ENCODE assay signal across 13 cellular contexts in the genomic region with DNA sequence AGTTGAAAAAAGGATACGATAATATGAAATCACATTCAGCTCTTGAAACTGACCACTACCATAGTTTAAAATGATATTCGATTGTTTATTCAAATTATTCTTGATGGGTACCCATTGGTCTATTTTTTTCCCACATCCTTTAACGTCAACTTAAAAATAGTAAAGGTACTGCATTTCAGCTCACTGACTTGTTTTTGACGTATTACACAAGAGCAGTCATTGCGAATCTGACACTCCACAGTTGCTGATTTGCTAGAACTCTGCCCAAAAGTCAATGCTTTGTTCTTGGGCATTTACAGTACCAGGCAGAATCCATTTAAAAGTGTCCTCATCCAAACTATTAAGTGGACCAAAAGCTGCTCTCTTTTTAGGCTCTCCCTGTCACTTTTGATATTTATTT. TPM values are rescaled to one million over a fixed set of nuclear protein-coding genes. Genes with fewer than 3 reads are reported as not detected.
A peak's percentile ranks its signal among the peaks of the same experiment; 100 is the strongest.
DNase-seq lines count a peak whose midpoint lies in the region; ATAC-seq, FAIRE-seq and TF ChIP-seq lines count a peak whose summit lies in the region.
"Had no signal": no experiment of that assay in that cellular context is flagged by ENCODE, and none has a peak within 500 bp of the region (broad histone marks: within the 10 kb centered on the region; RNA-seq: fewer than 3 reads in every experiment).

No MANE protein-coding gene starts in this region.

- no peak overlapping the region for H3K27ac Mint-ChIP-seq in activated T-helper 1 cell treated with anti-CD3 and anti-CD28 coated beads, Interleukin-12 subunit alpha, Interleukin-12 subunit beta, Interleukin-2, Interleukin-4 antibody, amounts not matched to agents 30 ng/mL and 10 ng/mL and 1 ng/mL, durations not matched to agents 14 hours and 24 hours and 36 hours
- H3K27ac Mint-ChIP-seq in neural crest cell (ENCODE audit: unreplicated experiment) = no peak overlapping the region
- H3K27ac Mint-ChIP-seq in T-helper 2 cell treated with Interferon-gamma antibody and Interleukin-4, amounts not matched to agents 5 μg/mL and 100 μg/mL, for 36 hours = no peak overlapping the region

- intact Hi-C loops in activated T-helper 1 cell treated with anti-CD3 and anti-CD28 coated beads, Interleukin-12 subunit alpha, Interleukin-12 subunit beta, Interleukin-2, Interleukin-4 antibody, amounts not matched to agents 30 ng/mL and 10 ng/mL and 1 ng/mL, durations not matched to agents 14 hours and 24 hours and 36 hours (cut with micrococcal nuclease) = loop anchor here (1.0 to 10.0 kb wide), 7 partner anchors 76 to 797 kb away; a partner anchor contains a TSS

- peaks cover 20% of the 10 kb centered on the region for H3K36me3 Mint-ChIP-seq in activated T-helper 1 cell treated with anti-CD3 and anti-CD28 coated beads, Interleukin-12 subunit alpha, Interleukin-12 subunit beta, Interleukin-2, Interleukin-4 antibody, amounts not matched to agents 30 ng/mL and 10 ng/mL and 1 ng/mL, durations not matched to agents 14 hours and 24 hours and 36 hours (ENCODE audit: low read depth)
- H3K36me3 Mint-ChIP-seq in neural crest cell (ENCODE audit: low read depth) = peaks cover 9% of the 10 kb centered on the region
- H3K36me3 Mint-ChIP-seq in T-helper 2 cell treated with Interferon-gamma antibody and Interleukin-4, amounts not matched to agents 5 μg/mL and 100 μg/mL, for 36 hours (ENCODE audit: low read depth) = peaks cover 17% of the 10 kb centered on the region

- DNase-seq in SIG-M5 treated with dmso at 0.1 percent for 504 hours (lab: John Stamatoyannopoulos, UW; ENCODE audit: unreplicated experiment) (peak; percentile 21), SIG-M5 (lab: John Stamatoyannopoulos, UW) (no peak), GM19239 (ENCODE audit: insufficient read length, low spot score) (no peak), neural crest cell (ENCODE audit: low read depth, low spot score) (no peak)
- no peak for DNase-seq in activated T-helper 1 cell treated with anti-CD3 and anti-CD28 coated beads, Interleukin-12 subunit alpha, Interleukin-12 subunit beta, Interleukin-2, Interleukin-4 antibody, amounts not matched to agents 30 ng/mL and 10 ng/mL and 1 ng/mL, durations not matched to agents 14 hours and 24 hours and 36 hours (ENCODE audit: low spot score)
- no peak for DNase-seq in T-helper 2 cell treated with Interferon-gamma antibody and Interleukin-4, amounts not matched to agents 5 μg/mL and 100 μg/mL, for 36 hours (ENCODE audit: low spot score)
- no peak for DNase-seq in activated CD4-positive, CD25-positive, alpha-beta regulatory T cell treated with anti-CD3 and anti-CD28 coated beads, Interleukin-2, amount 50 U/mL, for 72 hours
- DNase-seq: ACHN; activated naive CD4-positive, alpha-beta T cell treated with Interleukin-2 at 50 U/mL for 16 hours; stimulated activated CD4-positive, alpha-beta T cell treated with anti-CD3 and anti-CD28 coated beads, Interleukin-4, amount 100 ng/mL, for 4 hours had no signal

- no peak for ATAC-seq in HG03571 (IDR thresholded peaks at IDR 0.05; ENCODE audit: unreplicated experiment)

- no peaks in the 10 kb centered on the region for H3K27me3 Mint-ChIP-seq in activated T-helper 1 cell treated with anti-CD3 and anti-CD28 coated beads, Interleukin-12 subunit alpha, Interleukin-12 subunit beta, Interleukin-2, Interleukin-4 antibody, amounts not matched to agents 30 ng/mL and 10 ng/mL and 1 ng/mL, durations not matched to agents 14 hours and 24 hours and 36 hours (ENCODE audit: insufficient read depth)
- no peaks in the 10 kb centered on the region for H3K27me3 Mint-ChIP-seq in neural crest cell (ENCODE audit: low read depth)
- no peaks in the 10 kb centered on the region for H3K27me3 Mint-ChIP-seq in T-helper 2 cell treated with Interferon-gamma antibody and Interleukin-4, amounts not matched to agents 5 μg/mL and 100 μg/mL, for 36 hours (ENCODE audit: low read depth)

- peaks cover 23% of the 10 kb centered on the region for H3K4me1 Mint-ChIP-seq in activated T-helper 1 cell treated with anti-CD3 and anti-CD28 coated beads, Interleukin-12 subunit alpha, Interleukin-12 subunit beta, Interleukin-2, Interleukin-4 antibody, amounts not matched to agents 30 ng/mL and 10 ng/mL and 1 ng/mL, durations not matched to agents 14 hours and 24 hours and 36 hours (ENCODE audit: low read depth)
- peaks cover 22% of the 10 kb centered on the region for H3K4me1 Mint-ChIP-seq in neural crest cell
- H3K4me1 Mint-ChIP-seq in T-helper 2 cell treated with Interferon-gamma antibody and Interleukin-4, amounts not matched to agents 5 μg/mL and 100 μg/mL, for 36 hours (ENCODE audit: low read depth) = peaks cover 17% of the 10 kb centered on the region

- H3K9me3 Mint-ChIP-seq in activated T-helper 1 cell treated with anti-CD3 and anti-CD28 coated beads, Interleukin-12 subunit alpha, Interleukin-12 subunit beta, Interleukin-2, Interleukin-4 antibody, amounts not matched to agents 30 ng/mL and 10 ng/mL and 1 ng/mL, durations not matched to agents 14 hours and 24 hours and 36 hours = no peaks in the 10 kb centered on the region
- H3K9me3 Mint-ChIP-seq in neural crest cell = no peaks in the 10 kb centered on the region
- H3K9me3 Mint-ChIP-seq in T-helper 2 cell treated with Interferon-gamma antibody and Interleukin-4, amounts not matched to agents 5 μg/mL and 100 μg/mL, for 36 hours = no peaks in the 10 kb centered on the region

- peak; percentile 21 for FAIRE-seq in GM19239 (lab: Jason Lieb, UNC)
- FAIRE-seq: bronchial epithelial cell, H1 had no signal

- no peak for TF ChIP-seq CTCF in neural crest cell (conservative IDR thresholded peaks at IDR 0.05)

- H3K4me3 Mint-ChIP-seq in activated T-helper 1 cell treated with anti-CD3 and anti-CD28 coated beads, Interleukin-12 subunit alpha, Interleukin-12 subunit beta, Interleukin-2, Interleukin-4 antibody, amounts not matched to agents 30 ng/mL and 10 ng/mL and 1 ng/mL, durations not matched to agents 14 hours and 24 hours and 36 hours = peak overlapping the region; percentile 33
- peak overlapping the region; percentile 75 for H3K4me3 Mint-ChIP-seq in neural crest cell
- no peak overlapping the region for H3K4me3 Mint-ChIP-seq in T-helper 2 cell treated with Interferon-gamma antibody and Interleukin-4, amounts not matched to agents 5 μg/mL and 100 μg/mL, for 36 hours

RNA-seq across cellular contexts. Expression of a gene that starts 1.2 kb away (rescaled TPM):
- 129 and 131 TPM in 2 replicates for total RNA-seq in activated T-helper 1 cell treated with anti-CD3 and anti-CD28 coated beads, Interleukin-12 subunit alpha, Interleukin-12 subunit beta, Interleukin-2, Interleukin-4 antibody, amounts not matched to agents 30 ng/mL and 10 ng/mL and 1 ng/mL, durations not matched to agents 14 hours and 24 hours and 36 hours
- 82.1 and 83.1 TPM in 2 replicates for total RNA-seq in neural crest cell
